ENCODE assay signal across 16 cellular contexts in genomic region chr15:62394079-62394478, GRCh38. TPM values are rescaled to one million over a fixed set of nuclear protein-coding genes. Genes with fewer than 3 reads are reported as not detected.
DNase-seq lines count a peak whose midpoint lies in the region; ATAC-seq and TF ChIP-seq lines count a peak whose summit lies in the region.
"Had no signal": no experiment of that assay in that cellular context is flagged by ENCODE, and none has a peak within 500 bp of the region (broad histone marks: within the 10 kb centered on the region; RNA-seq: fewer than 3 reads in every experiment).

No MANE protein-coding gene starts in this region.

- DNase-seq in AG08395 (ENCODE audit: low spot score) (peak; percentile 9), LHCN-M2 (ENCODE audit: low read depth) (peak; percentile 58), fibroblast of mammary gland (ENCODE audit: low read depth) (peak; percentile 77), DMS53 (lab: John Stamatoyannopoulos, UW) (no peak), GM23338 (ENCODE audit: low spot score) (no peak)
- DNase-seq in activated naive CD4-positive, alpha-beta T cell (lab: John Stamatoyannopoulos, UW): no peak
- DNase-seq: AML-193, Calu3, DMS79 treated with DMSO at 0.1 percent for 48 hours, GF-D8, NCI-H1105, NCI-H1694 treated with DMSO at 0.1 percent for 48 hours had no signal

- H3K79me2 ChIP-seq in GM23338 (replicated peaks; ENCODE audit: insufficient read depth): peaks cover 55% of the 10 kb centered on the region

- H3K27me3 ChIP-seq in skeletal muscle satellite cell (ENCODE audit: control insufficient read depth, insufficient read depth, low read length) (no peaks in the 10 kb centered on the region), GM23338 (ENCODE audit: insufficient read depth) (peaks cover 22% of the 10 kb centered on the region)

- H3K4me1 ChIP-seq in skeletal muscle satellite cell (ENCODE audit: control insufficient read depth, insufficient read depth, low read length) (peaks cover 36% of the 10 kb centered on the region), GM23338 (ENCODE audit: insufficient read depth) (peaks cover 6% of the 10 kb centered on the region; the same call in 1 of the 2 replicates)

- ATAC-seq in HG03432 (IDR thresholded peaks at IDR 0.05; ENCODE audit: unreplicated experiment) (no peak), GM23338 (no peak)
- ATAC-seq: Panc1, Right ventricle myocardium inferior had no signal

- no peak overlapping the region for H3K27ac ChIP-seq in GM23338 (ENCODE audit: low read depth)

- 0 out of 2 replicates have a peak, but pooled peaks cover 3% of the 10 kb centered on the region for H3F3A ChIP-seq in GM23338 (replicated peaks; ENCODE audit: low read depth)

- H3K36me3 ChIP-seq in skeletal muscle satellite cell (ENCODE audit: insufficient read depth, low read length) (no peaks in the 10 kb centered on the region), GM23338 (ENCODE audit: insufficient read depth) (0 out of 2 replicates have a peak, but pooled peaks cover 3% of the 10 kb centered on the region)

- H4K20me1 ChIP-seq in GM23338 (replicated peaks; ENCODE audit: insufficient read depth): peaks cover 13% of the 10 kb centered on the region

- H3K4me1 Mint-ChIP-seq in GM23338: peaks cover 18% of the 10 kb centered on the region

- no peak overlapping the region for H3K27ac Mint-ChIP-seq in GM23338

- H3K27me3 Mint-ChIP-seq in GM23338 (ENCODE audit: insufficient read depth, low read depth, poor library complexity): peaks cover 23% of the 10 kb centered on the region

- H3K9me2 ChIP-seq in GM23338 (ENCODE audit: insufficient read depth): no peaks in the 10 kb centered on the region

- H3K9me3 Mint-ChIP-seq in GM23338: peaks cover 14% of the 10 kb centered on the region

- H3K9me3 ChIP-seq in skeletal muscle satellite cell (replicated peaks; ENCODE audit: low read length): no peaks in the 10 kb centered on the region

- H3K4me3 ChIP-seq in fibroblast of mammary gland (ENCODE audit: control insufficient read depth, low read depth, low read length) (no peak overlapping the region), skeletal muscle satellite cell (ENCODE audit: low read length) (no peak overlapping the region), GM23338 (no peak overlapping the region)

- H3K9ac ChIP-seq in skeletal muscle satellite cell (ENCODE audit: low read depth, low read length): peak overlapping the region; percentile 13

- TF ChIP-seq CTCF in fibroblast of mammary gland (conservative IDR thresholded peaks at IDR 0.05; ENCODE audit: control insufficient read depth, insufficient read depth, low read depth, low read length) (no peak), GM23338 (conservative IDR thresholded peaks at IDR 0.05; ENCODE audit: low read depth in 2 of 2) (no peak)

- no peak overlapping the region for H3K4me3 Mint-ChIP-seq in GM23338

- H3K4me2 ChIP-seq in skeletal muscle satellite cell (ENCODE audit: low read length) (peak overlapping the region; percentile 22), GM23338 (no peak overlapping the region)

- no peak overlapping the region for H2AFZ ChIP-seq in GM23338

- H3K36me3 Mint-ChIP-seq in GM23338 (ENCODE audit: low read depth): peaks cover 13% of the 10 kb centered on the region

TF ChIP-seq in GM23338, 12 proteins besides CTCF, POLR2A, EP300 and RAD21 (continues in another document):
- TF ChIP-seq JUNB (IDR thresholded peaks at IDR 0.05; ENCODE audit: unreplicated experiment): no peak
- TF ChIP-seq STAT1 (IDR thresholded peaks at IDR 0.05; ENCODE audit: unreplicated experiment): no peak
- TF ChIP-seq ZNF462 (CRISPR knock-in tag; IDR thresholded peaks at IDR 0.05): no peak
- TF ChIP-seq ETS1 (IDR thresholded peaks at IDR 0.05): no peak
- TF ChIP-seq EZH2 (IDR thresholded peaks at IDR 0.05; ENCODE audit: low read depth, unreplicated experiment): no peak
- no peak for TF ChIP-seq ZNF114 (CRISPR knock-in tag; IDR thresholded peaks at IDR 0.05)
- TF ChIP-seq POLR2AphosphoS5 (IDR thresholded peaks at IDR 0.05; ENCODE audit: low read depth): no peak

RNA-seq across cellular contexts. Expression of gene TLN2, which starts 3.7 kb away (rescaled TPM):
- 21.6 and 34.7 TPM in 2 replicates for total RNA-seq in LHCN-M2 (2014; rRNA removed)
- 16.7 TPM for polyA plus RNA-seq in LHCN-M2 (2012)
- total RNA-seq in skeletal muscle satellite cell (2012; rRNA removed): 15.5 and 15.9 TPM in 2 replicates
- 24.0 and 30.7 TPM in 2 replicates for total RNA-seq in GM23338 (2014; rRNA removed; shearing (Covaris generic))
- 16.8 and 19.5 TPM in 2 replicates for polyA plus RNA-seq in GM23338 (2016; fragmentation: Nextera tagmentation; extraction: Ambion mirVana)

Comparison
In these comparisons a context has a peak if more than half of its experiments do, and no peak if none do; other contexts are left out.
1. DNase-seq: peak in AG08395 (single experiment), LHCN-M2 (single experiment) and fibroblast of mammary gland (single experiment); none in DMS53 (single experiment), activated naive CD4-positive, alpha-beta T cell (0 of 4) and GM23338 (single experiment).